ENCODE assay signal across 8 cellular contexts in genomic region chr10:18214692-18215563, GRCh38.
DNase-seq lines count a peak whose midpoint lies in the region; ATAC-seq, FAIRE-seq and TF ChIP-seq lines count a peak whose summit lies in the region.

No MANE protein-coding gene starts in this region.

- no TSS peak for BruUV-seq in MCF 10A (replicated peaks; lab: Mats Ljungman, UMichigan)

- no peak overlapping the region for H3K9ac ChIP-seq in keratinocyte (ENCODE audit: control insufficient read depth, extremely low read depth, insufficient read depth, low read length)

- H3K36me3 Mint-ChIP-seq in MCF 10A (ENCODE audit: insufficient read depth, unreplicated experiment), result peaks cover 5% of the 10 kb centered on the region
- H3K36me3 Mint-ChIP-seq in activated T-helper 17 cell treated with anti-CD3 and anti-CD28 coated beads, Interleukin-2, amount 50 U/mL, for 72 hours (ENCODE audit: low read depth), result no peaks in the 10 kb centered on the region

- intact Hi-C loops in MCF 10A (cut with micrococcal nuclease), result loop anchor here (1.0 to 5.0 kb wide), 5 partner anchors 58 to 472 kb away; partner anchors contain the start of gene CACNB2
- intact Hi-C loops in testis (cut with DNase I; ENCODE audit: low total_unique reads), result loop anchor here (5.0 kb wide), 1 partner anchor 368 kb away; no protein-coding TSS in a partner anchor

- TF ChIP-seq POLR2A in testis (IDR thresholded peaks at IDR 0.05), result no peak

- H3K27me3 ChIP-seq in keratinocyte (ENCODE audit: control insufficient read depth, extremely low read depth, insufficient read depth, low read length), result no peaks in the 10 kb centered on the region
- H3K27me3 ChIP-seq in testis, result no peaks in the 10 kb centered on the region

- TF ChIP-seq CTCF in MCF 10A (IDR thresholded peaks at IDR 0.05; ENCODE audit: unreplicated experiment), result peak; percentile 90
- peak; percentile 58 to 79 (median 76) for TF ChIP-seq CTCF in keratinocyte (optimal IDR thresholded peaks at IDR 0.05 in 1 of 3, IDR thresholded peaks at IDR 0.05 in 1 of 3, conservative IDR thresholded peaks at IDR 0.05 in 1 of 3; ENCODE audit: extremely low read depth in 1 of 3, insufficient read depth in 2 of 3, low read length in 3 of 3)
- peak; percentile 63 to 76 (median 75) for TF ChIP-seq CTCF in testis (IDR thresholded peaks at IDR 0.05)

- 41 to 52% methylated on average over 10 of the region's 10 CpGs for WGBS in testis, 2 donors

- POLR2A ChIA-PET in MCF 10A (lab: Yijun Ruan, JAX), result no interaction called here

- H2AFZ ChIP-seq in keratinocyte (ENCODE audit: control insufficient read depth, low read length), result no peak overlapping the region

- no peaks in the 10 kb centered on the region for H3K36me3 ChIP-seq in keratinocyte (ENCODE audit: control insufficient read depth in 2 of 2, extremely low read depth in 1 of 2, insufficient read depth in 2 of 2, low read length in 2 of 2)
- H3K36me3 ChIP-seq in testis (ENCODE audit: low read depth, missing control alignments), result no peaks in the 10 kb centered on the region

- H3K27ac Mint-ChIP-seq in MCF 10A (ENCODE audit: low read depth, unreplicated experiment), result no peak overlapping the region
- no peak overlapping the region for H3K27ac Mint-ChIP-seq in activated T-helper 17 cell treated with anti-CD3 and anti-CD28 coated beads, Interleukin-2, amount 50 U/mL, for 72 hours

- peaks cover 5% of the 10 kb centered on the region for H3K4me1 ChIP-seq in keratinocyte (ENCODE audit: control insufficient read depth, extremely low read depth, insufficient read depth, low read length)
- H3K4me1 ChIP-seq in testis, result no peaks in the 10 kb centered on the region

- FAIRE-seq in GM19239 (lab: Jason Lieb, UNC), result peak; percentile 60
- peak; percentile 76 for FAIRE-seq in keratinocyte (lab: Jason Lieb, UNC)

- no peaks in the 10 kb centered on the region for H3K27me3 Mint-ChIP-seq in MCF 10A (ENCODE audit: insufficient read depth, unreplicated experiment)
- H3K27me3 Mint-ChIP-seq in activated T-helper 17 cell treated with anti-CD3 and anti-CD28 coated beads, Interleukin-2, amount 50 U/mL, for 72 hours, result peaks cover 5% of the 10 kb centered on the region

- H3K27ac ChIP-seq in keratinocyte (ENCODE audit: control insufficient read depth, insufficient read depth, low read length), result no peak overlapping the region
- H3K27ac ChIP-seq in testis, result no peak overlapping the region

- DNase-seq in COLO668 (lab: John Stamatoyannopoulos, UW; ENCODE audit: unreplicated experiment), result peak; percentile 1
- peak; percentile 9 for DNase-seq in GM19239 (ENCODE audit: insufficient read length, low spot score)
- DNase-seq in NCI-H2227 treated with DMSO at 0.1 percent for 48 hours (lab: John Stamatoyannopoulos, UW), result peak; percentile 2
- peak; percentile 71 for DNase-seq in MCF 10A (ENCODE audit: unreplicated experiment)
- no peak for DNase-seq in keratinocyte (ENCODE audit: low read depth, low spot score)
- DNase-seq in testis, result peak; percentile 72
- no peak for DNase-seq in 8988T

- dilution Hi-C loops in keratinocyte (cut with MboI; ENCODE audit: extremely low pct_ligation_motif_present, low sequenced_read_pairs), result no loop called here

- H3K9me3 ChIP-seq in keratinocyte (ENCODE audit: control insufficient read depth, low read depth, low read length) (no peaks in the 10 kb centered on the region), testis (no peaks in the 10 kb centered on the region)

- no peaks in the 10 kb centered on the region for H3K79me2 ChIP-seq in keratinocyte (ENCODE audit: control insufficient read depth, insufficient read depth, low read length)

- no peak overlapping the region for H3K4me3 Mint-ChIP-seq in MCF 10A (ENCODE audit: unreplicated experiment)
- H3K4me3 Mint-ChIP-seq in activated T-helper 17 cell treated with anti-CD3 and anti-CD28 coated beads, Interleukin-2, amount 50 U/mL, for 72 hours, result no peak overlapping the region

- no peaks in the 10 kb centered on the region for H3K9me3 Mint-ChIP-seq in MCF 10A (ENCODE audit: unreplicated experiment)
- no peaks in the 10 kb centered on the region for H3K9me3 Mint-ChIP-seq in activated T-helper 17 cell treated with anti-CD3 and anti-CD28 coated beads, Interleukin-2, amount 50 U/mL, for 72 hours

- CTCF ChIA-PET in MCF 10A (lab: Yijun Ruan, JAX), result interaction anchor here (0.5 to 8.6 kb wide), 16 partner anchors 8 to 609 kb away, joined by 3 to 198 read pairs (median 4); no protein-coding TSS in a partner anchor

- no peak for ATAC-seq in activated T-helper 17 cell treated with anti-CD3 and anti-CD28 coated beads, Interleukin-2, amount 50 U/mL, for 72 hours (replicated peaks)

- H3K4me1 Mint-ChIP-seq in MCF 10A (ENCODE audit: insufficient read depth, unreplicated experiment), result no peaks in the 10 kb centered on the region
- H3K4me1 Mint-ChIP-seq in activated T-helper 17 cell treated with anti-CD3 and anti-CD28 coated beads, Interleukin-2, amount 50 U/mL, for 72 hours, result no peaks in the 10 kb centered on the region

- no peak overlapping the region for H3K4me2 ChIP-seq in keratinocyte (ENCODE audit: control insufficient read depth, extremely low read depth, insufficient read depth, low read depth, low read length)

- H3K4me3 ChIP-seq in keratinocyte (ENCODE audit: control insufficient read depth in 2 of 3, extremely low read depth in 1 of 3, insufficient read depth in 2 of 3, low read depth in 1 of 3, low read length in 3 of 3) (no peak overlapping the region), testis (no peak overlapping the region)

- H3K9me1 ChIP-seq in keratinocyte (ENCODE audit: control insufficient read depth, extremely low read depth, insufficient read depth, low read length), result no peaks in the 10 kb centered on the region

- no peaks in the 10 kb centered on the region for H4K20me1 ChIP-seq in keratinocyte (ENCODE audit: control insufficient read depth, extremely low read depth, insufficient read depth, low read length)

Comparison
In these comparisons a context has a peak if more than half of its experiments do, and no peak if none do; other contexts are left out.
1. DNase-seq: peak in COLO668 (single experiment), GM19239 (single experiment), NCI-H2227 treated with DMSO at 0.1 percent for 48 hours (single experiment), MCF 10A (single experiment) and testis (single experiment); none in keratinocyte (single experiment) and 8988T (single experiment).
2. Peak in every context shown above with its lines, with median percentiles within 50 percentile points of each other: CTCF ChIP-seq.